Comparison of ENCODE assay signal across 9 cellular contexts in the genomic region with DNA sequence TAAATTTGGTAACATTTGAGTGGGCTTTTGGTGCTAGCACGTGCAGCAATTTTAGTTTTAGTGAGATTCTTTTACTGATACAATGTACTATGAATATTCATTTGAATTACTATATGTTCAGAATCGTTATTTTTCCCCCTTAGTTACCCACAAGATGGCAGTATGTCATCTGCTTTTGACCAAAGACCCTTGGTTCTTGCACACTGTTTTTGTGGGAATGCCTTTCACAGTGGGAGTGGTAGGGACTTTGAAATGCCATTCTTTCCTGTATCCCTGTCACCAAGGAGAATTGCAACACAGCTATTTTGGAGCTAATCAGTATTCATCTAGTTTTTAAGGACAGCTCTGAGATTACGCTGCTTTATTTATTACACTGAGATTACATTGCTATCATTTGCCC. TPM values are rescaled to one million over a fixed set of nuclear protein-coding genes. Genes with fewer than 3 reads are reported as not detected.
DNase-seq lines count a peak whose midpoint lies in the region; ATAC-seq, FAIRE-seq and TF ChIP-seq lines count a peak whose summit lies in the region.
"Had no signal": no experiment of that assay in that cellular context is flagged by ENCODE, and none has a peak within 500 bp of the region (broad histone marks: within the 10 kb centered on the region; RNA-seq: fewer than 3 reads in every experiment).

No MANE protein-coding gene starts in this region.

- no peaks in the 10 kb centered on the region for H3K4me1 ChIP-seq in GM23248 (ENCODE audit: insufficient read depth)

- peak; percentile 42 for TF ChIP-seq CTCF in fibroblast of pulmonary artery (IDR thresholded peaks at IDR 0.05; ENCODE audit: low read length, missing control alignments)

- peaks cover 10% of the 10 kb centered on the region; the same call in 1 of the 2 replicates for H3F3A ChIP-seq in GM23248 (ENCODE audit: insufficient read depth)

- H3K27me3 ChIP-seq in GM23248 (replicated peaks; ENCODE audit: insufficient read depth) = no peaks in the 10 kb centered on the region

- DNase-seq in GM23248 (peak; percentile 7), OCI-M1 (lab: John Stamatoyannopoulos, UW) (peak; percentile 51), fibroblast of pulmonary artery (ENCODE audit: low read depth) (peak; percentile 36), hepatic stellate cell (ENCODE audit: low spot score) (no peak)
- DNase-seq in activated effector memory CD4-positive, alpha-beta T cell treated with anti-CD3 and anti-CD28 coated beads, Interleukin-2, amount 50 U/mL, for 16 hours = no peak
- DNase-seq: posterior cingulate gyrus had no signal

- H3K27ac ChIP-seq in GM23248 = no peak overlapping the region

- H3K9ac ChIP-seq in GM23248 = no peak overlapping the region

- peaks cover 13% of the 10 kb centered on the region for H3K79me2 ChIP-seq in GM23248 (ENCODE audit: insufficient read depth)

- FAIRE-seq in A204.1 (lab: Jason Lieb, UNC) = peak; percentile 83

- H4K20me1 ChIP-seq in GM23248 (ENCODE audit: insufficient read depth) = no peaks in the 10 kb centered on the region

- ATAC-seq in esophagus mucosa (no peak), HG03097 (IDR thresholded peaks at IDR 0.05; ENCODE audit: low FRiP score, unreplicated experiment) (no peak)

- H3K9me3 ChIP-seq in GM23248 (ENCODE audit: low read depth) = no peaks in the 10 kb centered on the region

- in situ Hi-C loops in GM23248 (cut with MboI) = no loop called here

- H3K4me3 ChIP-seq in GM23248 (no peak overlapping the region), fibroblast of pulmonary artery (replicated peaks; ENCODE audit: low read depth, low read length) (no peak overlapping the region)

- H3K36me3 ChIP-seq in GM23248 (ENCODE audit: low read depth) = peaks cover 59% of the 10 kb centered on the region

- 51 to 63% methylated on average over 3 of the region's 3 CpGs for WGBS in GM23248 (ENCODE audit: low coverage in 1 of 2, low lambda C conversion rate in 2 of 2, missing lambda C conversion rate in 2 of 2), 2 experiments

- H2AFZ ChIP-seq in GM23248 = no peak overlapping the region

- no peak overlapping the region for H3K4me2 ChIP-seq in GM23248 (ENCODE audit: unreplicated experiment)

- no peaks in the 10 kb centered on the region for H3K9me2 ChIP-seq in GM23248 (ENCODE audit: insufficient read depth)

RNA-seq across cellular contexts. Expression of gene SEC23IP, which starts 40.6 kb away (rescaled TPM):
- 19.3 and 23.6 TPM in 2 replicates for total RNA-seq in GM23248 (2014; rRNA removed; shearing (Covaris generic))
- 44.2 and 55.0 TPM in 2 replicates for polyA plus RNA-seq in GM23248 (2016; fragmentation: Nextera tagmentation; extraction: Ambion mirVana)
- total RNA-seq in esophagus mucosa = 30.8 TPM

Comparison
In these comparisons a context has a peak if more than half of its experiments do, and no peak if none do; other contexts are left out.
1. DNase-seq: peak in GM23248 (single experiment), OCI-M1 (single experiment) and fibroblast of pulmonary artery (single experiment); none in hepatic stellate cell (single experiment) and activated effector memory CD4-positive, alpha-beta T cell treated with anti-CD3 and anti-CD28 coated beads, Interleukin-2, amount 50 U/mL, for 16 hours (single experiment).